21 cellular contexts compared by ENCODE assay signal in genomic region chr2:217090884-217091283, GRCh38.
"Had no signal": no experiment of that assay in that cellular context is flagged by ENCODE, and none has a peak within 500 bp of the region (broad histone marks: within the 10 kb centered on the region; RNA-seq: fewer than 3 reads in every experiment).

No MANE protein-coding gene starts in this region.

- H3K9me3 Mint-ChIP-seq: activated CD4-positive, alpha-beta memory T cell treated with anti-CD3 and anti-CD28 coated beads, Interleukin-2, amount 10 ng/mL, durations not matched to agents 7 days and 5 days had no signal

- H3K4me3 ChIP-seq: adrenal gland, lung, testis, upper lobe of left lung had no signal

- H3K36me3 ChIP-seq: adrenal gland, breast epithelium, upper lobe of left lung, WERI-Rb-1 had no signal

- H3K9me3 ChIP-seq: adrenal gland, breast epithelium, testis, upper lobe of left lung had no signal

- H3K4me3 Mint-ChIP-seq: mesothelial cell of epicardium, neural crest cell, T-helper 17 cell had no signal

- H3K36me3 Mint-ChIP-seq: mesothelial cell of epicardium had no signal

- DNase-seq: activated CD4-positive, alpha-beta memory T cell treated with anti-CD3 and anti-CD28 coated beads, Interleukin-2, amount 10 ng/mL, durations not matched to agents 7 days and 5 days; activated effector memory CD4-positive, alpha-beta T cell treated with Interleukin-2 at 50 U/mL for 16 hours; activated naive CD4-positive, alpha-beta T cell treated with anti-CD3 and anti-CD28 coated beads, Interleukin-2, amount 50 U/mL, for 16 hours; activated T-cell treated with anti-CD3 and anti-CD28 coated beads, Interleukin-2, amount 50 U/mL, for 1 hour; adrenal gland; cerebellar nuclear complex; cortex of kidney; head of caudate nucleus; stimulated activated CD4-positive, alpha-beta T cell treated with anti-CD3 and anti-CD28 coated beads, Interleukin-12 subunit alpha, Interleukin-12 subunit beta, amount 100 ng/mL, for 4 hours; stimulated activated CD4-positive, alpha-beta T cell treated with anti-CD3 and anti-CD28 coated beads, Interleukin-1b, Interleukin-23, amount 100 ng/mL, for 48 hours; T-helper 17 cell; testis; upper lobe of left lung; WERI-Rb-1 had no signal

- H3K27ac ChIP-seq: breast epithelium, testis, upper lobe of left lung, WERI-Rb-1 had no signal

- FAIRE-seq: astrocyte, frontal cortex had no signal

- H3K27me3 Mint-ChIP-seq: activated CD4-positive, alpha-beta memory T cell treated with anti-CD3 and anti-CD28 coated beads, Interleukin-2, amount 10 ng/mL, durations not matched to agents 7 days and 5 days; progenitor cell of endocrine pancreas had no signal

- H3K27ac Mint-ChIP-seq: activated CD4-positive, alpha-beta memory T cell treated with anti-CD3 and anti-CD28 coated beads, Interleukin-2, amount 10 ng/mL, durations not matched to agents 7 days and 5 days; progenitor cell of endocrine pancreas; T-helper 17 cell had no signal

- H3K27me3 ChIP-seq: adrenal gland, breast epithelium, testis, upper lobe of left lung had no signal

- H3K4me1 ChIP-seq: breast epithelium, testis, upper lobe of left lung had no signal
